Comparison of ENCODE assay signal across 8 cellular contexts in genomic region chr3:51941798-51942602, GRCh38. TPM values are rescaled to one million over a fixed set of nuclear protein-coding genes. Genes with fewer than 3 reads are reported as not detected.
DNase-seq lines count a peak whose midpoint lies in the region; ATAC-seq and TF ChIP-seq lines count a peak whose summit lies in the region.

Gene PARP3, plus strand, starts transcription at chr3:51942363. Its CDS starts 993 bp downstream, at chr3:51943356.
Gene RRP9, minus strand, starts transcription at chr3:51941904. Its CDS starts 37 bp downstream, at chr3:51941867.

- ATAC-seq in GM18870 (IDR thresholded peaks at IDR 0.05; ENCODE audit: unreplicated experiment) (peak; percentile 86), HG03139 (IDR thresholded peaks at IDR 0.05; ENCODE audit: unreplicated experiment) (peak; percentile 83)

- H3K4me3 ChIP-seq in AG04450 (ENCODE audit: low read depth, low read length) (peak within 1 kb of the TSS; percentile 88), WI38 (ENCODE audit: low read depth, low read length) (peak within 1 kb of the TSS; percentile 91), cardiac fibroblast (replicated peaks in 1 of 2; ENCODE audit: low read depth in 2 of 2, low read length in 2 of 2) (peak within 1 kb of the TSS; percentile 91 to 96)

- no peaks in the 10 kb centered on the region for H3K27me3 ChIP-seq in AG04450 (ENCODE audit: control insufficient read depth, insufficient read depth, low read length)

- DNase-seq in AG04450 (ENCODE audit: low read depth, low spot score), result peak; percentile 100
- peak; percentile 99 for DNase-seq in NCI-H2227 (lab: John Stamatoyannopoulos, UW; ENCODE audit: unreplicated experiment)
- DNase-seq in cardiac fibroblast (ENCODE audit: low read depth in 2 of 2), result peak; percentile 100
- DNase-seq in iPS-NIHi7 (ENCODE audit: extremely low spot score), result peak; percentile 100
- peak; percentile 100 for DNase-seq in smooth muscle cell of the brain vasculature (ENCODE audit: low read depth, low spot score)

- no peaks in the 10 kb centered on the region; the same call in 1 of the 2 replicates for H3K9me3 ChIP-seq in AG04450 (ENCODE audit: control insufficient read depth, insufficient read depth, low read length)

- H3K27ac ChIP-seq in AG04450 (ENCODE audit: low read depth, low read length), result peak within 1 kb of the TSS; percentile 90

- POLR2A ChIA-PET in AG04450 (lab: Yijun Ruan, JAX), result interaction anchor here (0.6 to 2.2 kb wide), 8 partner anchors 25 to 556 kb away, joined by 3 to 20 read pairs (median 4); partner anchors contain the start of genes ABHD14B, ACY1, MANF and PCBP4

- TF ChIP-seq CTCF in AG04450 (IDR thresholded peaks at IDR 0.05; ENCODE audit: low read depth, low read length) (peak; percentile 98), WI38 (IDR thresholded peaks at IDR 0.05; ENCODE audit: low read depth, low read length) (peak; percentile 95), cardiac fibroblast (IDR thresholded peaks at IDR 0.05; ENCODE audit: low read depth, low read length) (peak; percentile 99)

- CTCF ChIA-PET in AG04450 (lab: Charles Lee), result interaction anchor here (0.5 to 2.5 kb wide), 24 partner anchors 10 to 545 kb away, joined by 3 to 37 read pairs (median 4); partner anchors contain the start of genes ABHD14A, ABHD14B, ACY1 and PCBP4

RNA-seq across cellular contexts. Expression of gene PARP3, which starts in this region (rescaled TPM):
- 7.5 and 10.4 TPM in 2 replicates for polyA plus RNA-seq in AG04450 (2011; rRNA removed)
- polyA minus RNA-seq in AG04450 (2011; rRNA and poly(A)+ RNA removed), result 5.2 and 7.8 TPM in 2 replicates

RNA-seq across cellular contexts. Expression of gene RRP9, which starts in this region (rescaled TPM):
- 10.8 and 13.7 TPM in 2 replicates for polyA plus RNA-seq in AG04450 (2011; rRNA removed)
- 9.5 and 11.8 TPM in 2 replicates for polyA minus RNA-seq in AG04450 (2011; rRNA and poly(A)+ RNA removed)

Comparison
In these comparisons a context has a peak if more than half of its experiments do, and no peak if none do; other contexts are left out.
1. Peak in every context shown above with its lines: DNase-seq, ATAC-seq, H3K4me3 ChIP-seq and H3K27ac ChIP-seq.